In the genomic region with DNA sequence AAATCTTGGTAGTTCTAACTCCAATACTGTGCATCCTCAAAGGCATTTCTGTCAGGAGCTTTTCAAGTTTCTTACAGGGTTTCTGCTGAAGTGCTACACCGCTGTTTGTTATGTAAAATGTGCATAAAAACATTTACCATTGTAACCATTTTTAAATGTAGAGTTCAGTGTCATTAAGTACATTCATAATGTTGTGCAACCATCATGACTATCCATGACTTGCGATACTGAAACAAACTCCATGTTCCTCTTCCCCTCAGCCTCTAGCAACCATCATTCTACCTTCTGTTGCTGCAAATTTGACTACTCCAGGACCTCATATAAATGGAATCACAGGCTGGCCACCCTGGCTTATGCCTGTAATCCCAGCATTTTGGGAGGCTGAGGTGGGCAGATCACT, we compare ENCODE assay signal across 19 cellular contexts. TPM values are rescaled to one million over a fixed set of nuclear protein-coding genes. Genes with fewer than 3 reads are reported as not detected.
DNase-seq lines count a peak whose midpoint lies in the region; ATAC-seq, FAIRE-seq and TF ChIP-seq lines count a peak whose summit lies in the region.
"Had no signal": no experiment of that assay in that cellular context is flagged by ENCODE, and none has a peak within 500 bp of the region (broad histone marks: within the 10 kb centered on the region; RNA-seq: fewer than 3 reads in every experiment).

No MANE protein-coding gene starts in this region.

- H4K20me1 ChIP-seq in IMR-90 (ENCODE audit: insufficient read depth, low read length), result no peaks in the 10 kb centered on the region; the same call in 1 of the 2 replicates

- no peak overlapping the region for H2BK5ac ChIP-seq in IMR-90 (ENCODE audit: low read depth, low read length, poor library complexity, severe bottlenecking)

- no peak overlapping the region for H3K14ac ChIP-seq in IMR-90 (replicated peaks; ENCODE audit: low read depth, low read length)

- H3K27ac ChIP-seq in A549 (no peak overlapping the region), IMR-90 (ENCODE audit: insufficient read depth, low read length) (no peak overlapping the region), epithelial cell of prostate (peak overlapping the region; percentile 5)

- H3K4me2 ChIP-seq in A549 (no peak overlapping the region), IMR-90 (ENCODE audit: low read depth, low read length) (no peak overlapping the region)
- H3K4me2 ChIP-seq: GM23338 had no signal

- no peak overlapping the region for H2AK9ac ChIP-seq in IMR-90 (replicated peaks; ENCODE audit: low read depth, low read length, poor library complexity)

- 96% methylated on average over 2 of the region's 2 CpGs for WGBS in A549 (ENCODE audit: missing lambda C conversion rate)
- WGBS in IMR-90 (ENCODE audit: extremely low coverage in 2 of 2, insufficient read length in 1 of 2), 2 experiments, result 100% methylated on average over 1 of the region's 2 CpGs; no CpG with 5 or more reads in 1 of the 2 experiments

- in situ Hi-C loops in IMR-90 (cut with MboI; ENCODE audit: low sequenced_read_pairs), result no loop called here

- H3K9ac ChIP-seq in IMR-90 (ENCODE audit: low read depth, low read length), result no peak overlapping the region

- H4K5ac ChIP-seq in IMR-90 (ENCODE audit: low read depth, low read length), result no peak overlapping the region

- dilution Hi-C loops in IMR-90 (cut with HindIII; ENCODE audit: low sequenced_read_pairs, unreplicated experiment), result no loop called here

- H2AK5ac ChIP-seq in IMR-90 (ENCODE audit: low read depth, low read length), result no peak overlapping the region

- H2BK120ac ChIP-seq in IMR-90 (ENCODE audit: low read depth, low read length), result no peak overlapping the region

- POLR2A ChIA-PET in A549 (lab: Yijun Ruan, JAX) (no interaction called here), IMR-90 (lab: Charles Lee; ENCODE audit: unreplicated experiment) (no interaction called here)

- H3K4me1 ChIP-seq in A549, result no peaks in the 10 kb centered on the region
- no peaks in the 10 kb centered on the region for H3K4me1 ChIP-seq in IMR-90 (ENCODE audit: control insufficient read depth, insufficient read depth, low read length)

- no peak overlapping the region for H2AFZ ChIP-seq in IMR-90 (replicated peaks; ENCODE audit: low read length, poor library complexity)
- H2AFZ ChIP-seq: GM23338 had no signal

- no peak for TF ChIP-seq EP300 in A549 (IDR thresholded peaks at IDR 0.05)

- H3K4ac ChIP-seq in IMR-90 (ENCODE audit: low read depth, low read length), result no peak overlapping the region

- no peak for TF ChIP-seq RAD21 in A549 (conservative IDR thresholded peaks at IDR 0.05 in 1 of 2, IDR thresholded peaks at IDR 0.05 in 1 of 2)
- no peak for TF ChIP-seq RAD21 in IMR-90 (IDR thresholded peaks at IDR 0.05; ENCODE audit: low read length)

- BruUV-seq in IMR-90 (replicated peaks; lab: Mats Ljungman, UMichigan), result no TSS peak

- peaks cover 44% of the 10 kb centered on the region for H3K36me3 ChIP-seq in IMR-90 (ENCODE audit: control insufficient read depth, insufficient read depth, low read length)

- H4K8ac ChIP-seq in IMR-90 (ENCODE audit: low read depth in 2 of 2, low read length in 2 of 2), result no peak overlapping the region

- no peak overlapping the region for H2BK20ac ChIP-seq in IMR-90 (ENCODE audit: low read depth, low read length)

- ATAC-seq in A549 (no peak), IMR-90 (ENCODE audit: low read depth) (peak; percentile 21; the same call in 1 of the 2 replicates), GM21447 (IDR thresholded peaks at IDR 0.05; ENCODE audit: unreplicated experiment) (no peak)
- ATAC-seq: GM23338 had no signal

- H3K9me1 ChIP-seq in IMR-90 (ENCODE audit: insufficient read depth, low read length), result no peaks in the 10 kb centered on the region; the same call in 1 of the 2 replicates

- CTCF ChIA-PET in A549 (lab: Yijun Ruan, JAX) (interaction anchor here (0.9 to 2.2 kb wide), 2 partner anchors 13 to 127 kb away, joined by 5 to 6 read pairs; no protein-coding TSS in a partner anchor), IMR-90 (lab: Yijun Ruan, JAX) (no interaction called here)

- no peak for DNase-seq in A549 (ENCODE audit: low read depth in 1 of 2, low spot score in 1 of 2)
- peak; percentile 31 for DNase-seq in IMR-90
- DNase-seq in SIG-M5 treated with dmso at 0.1 percent for 504 hours (lab: John Stamatoyannopoulos, UW; ENCODE audit: unreplicated experiment), result peak; percentile 37
- DNase-seq in epithelial cell of prostate (ENCODE audit: low read depth, low spot score), result no peak
- DNase-seq in NAMALWA (ENCODE audit: low spot score), result no peak
- DNase-seq in AG08395 (ENCODE audit: low spot score), result no peak
- DNase-seq in ecto neural progenitor cell (ENCODE audit: low spot score), result no peak
- DNase-seq: Calu3; CD4-positive, alpha-beta T cell; DMS79; NCI-H1092 treated with DMSO at 0.1 percent for 48 hours; NCI-H187; NCI-H446; SHP77 treated with DMSO at 0.1 percent for 48 hours had no signal

- H3K9me3 ChIP-seq in A549 (no peaks in the 10 kb centered on the region), IMR-90 (ENCODE audit: control insufficient read depth, insufficient read depth, low read length) (no peaks in the 10 kb centered on the region)

- FAIRE-seq in A549 (lab: Jason Lieb, UNC), result no peak
- FAIRE-seq: G401.6, GM12891, RCC 7860 had no signal

- no peak overlapping the region for H4K91ac ChIP-seq in IMR-90 (ENCODE audit: insufficient read depth, low read depth, low read length)

- no peak overlapping the region for H3K23ac ChIP-seq in IMR-90 (ENCODE audit: low read depth, low read length)

- no peak overlapping the region for H3K4me3 ChIP-seq in A549
- H3K4me3 ChIP-seq in IMR-90 (ENCODE audit: insufficient read depth, low read depth, low read length), result no peak overlapping the region
- H3K4me3 ChIP-seq: GM23338 had no signal

- no peak for TF ChIP-seq POLR2A in A549 (IDR thresholded peaks at IDR 0.05; ENCODE audit: low read length)
- TF ChIP-seq POLR2A in IMR-90 (IDR thresholded peaks at IDR 0.05; ENCODE audit: low read depth, low read length), result no peak

- no peak overlapping the region for H3K56ac ChIP-seq in IMR-90 (ENCODE audit: extremely low read depth, insufficient read depth, low read length)

- H3K18ac ChIP-seq in IMR-90 (ENCODE audit: low read depth, low read length), result no peak overlapping the region

- TF ChIP-seq CTCF in A549 (IDR thresholded peaks at IDR 0.05) (no peak), IMR-90 (conservative IDR thresholded peaks at IDR 0.05; ENCODE audit: low read depth, low read length) (no peak)

- H3K27me3 ChIP-seq in IMR-90 (ENCODE audit: control insufficient read depth, insufficient read depth, low read length), result no peaks in the 10 kb centered on the region

- no peak overlapping the region for H2BK15ac ChIP-seq in IMR-90 (ENCODE audit: low read depth, low read length)

- H3K79me1 ChIP-seq in IMR-90 (ENCODE audit: low read depth in 1 of 2, low read length in 2 of 2), result peaks cover 4 to 19% of the 10 kb centered on the region in 2 experiments; a peak in 1 of 4 replicates

- intact Hi-C loops in IMR-90 (cut with micrococcal nuclease), result no loop called here

TF ChIP-seq in A549, 52 proteins besides CTCF, POLR2A, EP300 and RAD21:
- TF ChIP-seq ZFP36 (IDR thresholded peaks at IDR 0.05; ENCODE audit: borderline replicate concordance, partially characterized antibody) (no peak), NFE2L2 (conservative IDR thresholded peaks at IDR 0.05; ENCODE audit: low read length) (0 out of 2 replicates have a peak, but pooled peaks have one; percentile 15)

TF ChIP-seq in IMR-90, 13 proteins besides CTCF, POLR2A, EP300 and RAD21:
- TF ChIP-seq NFE2L2 (IDR thresholded peaks at IDR 0.05; ENCODE audit: low read depth, low read length) (peak; percentile 58), CEBPB (IDR thresholded peaks at IDR 0.05; ENCODE audit: low read depth, low read length) (peak; percentile 85), MAFK (IDR thresholded peaks at IDR 0.05; ENCODE audit: low read depth, low read length) (no peak)

RNA-seq across cellular contexts. Expression of a gene that starts 14.4 kb away (rescaled TPM):
- polyA plus RNA-seq in A549 (2011; rRNA removed) (0.85 and 0.92 TPM in 2 replicates), A549 (2017; fragmentation: RNase III; extraction: RNeasy Plus Mini Kit Qiagen cat#74134 plus additional on column Dnase treatment) (1.3 to 1.7 TPM (median 1.6 TPM) in 3 replicates), IMR-90 (2012; rRNA removed) (8.6 and 9.9 TPM in 2 replicates)
- 1.3 and 1.8 TPM in 2 replicates for polyA plus RNA-seq in A549 (2012; cell fraction: cytosol; rRNA removed)
- 4.5 and 4.8 TPM in 2 replicates for polyA plus RNA-seq in A549 (2012; cell fraction: nucleus; rRNA removed)
- polyA minus RNA-seq in A549 (2011; rRNA and poly(A)+ RNA removed), result 0.78 and 1.9 TPM in 2 replicates
- 1.9 and 2.0 TPM in 2 replicates for total RNA-seq in IMR-90 (2012; rRNA removed)
- polyA plus RNA-seq in IMR-90 (2012; cell fraction: cytosol; rRNA removed), result 5.5 and 11.2 TPM in 2 replicates
- 20.2 and 34.5 TPM in 2 replicates for polyA plus RNA-seq in IMR-90 (2012; cell fraction: nucleus; rRNA removed; ENCODE audit: low replicate concordance)

RNA-seq across cellular contexts. Expression of a gene that starts 16.0 kb away (rescaled TPM):
- polyA plus RNA-seq in A549 (2011; rRNA removed) (18.2 and 18.4 TPM in 2 replicates), A549 (2017; fragmentation: RNase III; extraction: RNeasy Plus Mini Kit Qiagen cat#74134 plus additional on column Dnase treatment) (27.2 to 27.6 TPM (median 27.5 TPM) in 3 replicates), IMR-90 (2012; rRNA removed) (41.5 and 44.7 TPM in 2 replicates)
- 45.1 and 50.4 TPM in 2 replicates for polyA plus RNA-seq in A549 (2012; cell fraction: cytosol; rRNA removed)
- polyA plus RNA-seq in A549 (2012; cell fraction: nucleus; rRNA removed), result 56.6 and 76.6 TPM in 2 replicates
- 22.9 and 36.1 TPM in 2 replicates for polyA minus RNA-seq in A549 (2011; rRNA and poly(A)+ RNA removed)
- total RNA-seq in IMR-90 (2012; rRNA removed), result 46.7 and 52.7 TPM in 2 replicates
- 31.4 and 45.1 TPM in 2 replicates for polyA plus RNA-seq in IMR-90 (2012; cell fraction: cytosol; rRNA removed)
- 19.1 and 45.5 TPM in 2 replicates for polyA plus RNA-seq in IMR-90 (2012; cell fraction: nucleus; rRNA removed; ENCODE audit: low replicate concordance)

RNA-seq across cellular contexts. Expression of a gene that starts 16.1 kb away (rescaled TPM):
- 39.3 and 42.4 TPM in 2 replicates for polyA plus RNA-seq in A549 (2011; rRNA removed)
- 31.8 and 35.5 TPM in 2 replicates for polyA plus RNA-seq in A549 (2012; cell fraction: cytosol; rRNA removed)
- polyA plus RNA-seq in A549 (2012; cell fraction: nucleus; rRNA removed), result 154 and 201 TPM in 2 replicates
- 42.3 to 43.9 TPM (median 43.6 TPM) in 3 replicates for polyA plus RNA-seq in A549 (2017; fragmentation: RNase III; extraction: RNeasy Plus Mini Kit Qiagen cat#74134 plus additional on column Dnase treatment)
- polyA minus RNA-seq in A549 (2011; rRNA and poly(A)+ RNA removed), result 19.3 and 21.0 TPM in 2 replicates
- 23.3 and 25.8 TPM in 2 replicates for total RNA-seq in IMR-90 (2012; rRNA removed)
- 58.5 and 69.2 TPM in 2 replicates for polyA plus RNA-seq in IMR-90 (2012; rRNA removed)
- polyA plus RNA-seq in IMR-90 (2012; cell fraction: cytosol; rRNA removed), result 17.8 and 19.2 TPM in 2 replicates
- 366 and 435 TPM in 2 replicates for polyA plus RNA-seq in IMR-90 (2012; cell fraction: nucleus; rRNA removed; ENCODE audit: low replicate concordance)

Comparison
In these comparisons a context has a peak if more than half of its experiments do, and no peak if none do; other contexts are left out.
1. DNase-seq: peak in IMR-90 (single experiment) and SIG-M5 treated with dmso at 0.1 percent for 504 hours (single experiment); none in A549 (0 of 2), epithelial cell of prostate (single experiment), NAMALWA (single experiment), AG08395 (single experiment) and ecto neural progenitor cell (single experiment).